ENCODE assay signal across 24 cellular contexts in the genomic region with DNA sequence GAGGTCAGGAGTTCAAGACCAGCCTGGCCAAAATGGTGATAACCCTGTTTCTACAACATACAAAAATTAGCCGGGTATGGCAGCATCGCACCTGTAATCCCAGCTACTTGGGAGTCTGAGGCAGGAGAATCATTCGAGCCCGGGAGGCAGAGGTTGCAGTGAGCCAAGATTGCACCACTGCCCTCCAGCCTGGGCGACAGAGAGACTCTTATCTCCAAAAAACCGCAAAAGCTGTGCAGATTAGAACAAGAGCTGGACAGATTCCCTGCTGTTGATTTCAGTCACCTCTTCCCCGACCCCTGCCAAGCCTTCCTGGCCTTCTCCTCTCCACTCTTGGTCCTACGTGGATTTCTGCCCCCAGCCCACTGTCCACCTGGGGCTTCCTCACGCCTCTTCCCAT. TPM values are rescaled to one million over a fixed set of nuclear protein-coding genes. Genes with fewer than 3 reads are reported as not detected.
"Had no signal": no experiment of that assay in that cellular context is flagged by ENCODE, and none has a peak within 500 bp of the region (broad histone marks: within the 10 kb centered on the region; RNA-seq: fewer than 3 reads in every experiment).

No MANE protein-coding gene starts in this region.

- ATAC-seq: gastroesophageal sphincter, heart left ventricle, left ventricle myocardium superior, psoas muscle, right cardiac atrium had no signal

- H3K4me3 Mint-ChIP-seq: central memory CD8-positive, alpha-beta T cell; immature natural killer cell; stimulated activated naive CD8-positive, alpha-beta T cell treated with anti-CD3 and anti-CD28 coated beads, Interleukin-15, Interleukin-2, amounts not matched to agents 100 ng/mL and 50 ng/mL, for 24 hours had no signal

- H3K36me3 Mint-ChIP-seq: immature natural killer cell had no signal

- H3K9me3 Mint-ChIP-seq: central memory CD8-positive, alpha-beta T cell; immature natural killer cell; stimulated activated naive CD8-positive, alpha-beta T cell treated with anti-CD3 and anti-CD28 coated beads, Interleukin-15, Interleukin-2, amounts not matched to agents 100 ng/mL and 50 ng/mL, for 24 hours had no signal

- H3K27me3 ChIP-seq: colonic mucosa, upper lobe of left lung had no signal

- H3K9me3 ChIP-seq: ascending aorta, colonic mucosa, gastroesophageal sphincter, heart left ventricle, psoas muscle, upper lobe of left lung had no signal

- DNase-seq: activated CD4-positive, alpha-beta T cell treated with anti-CD3 and anti-CD28 coated beads for 1 hour; activated CD8-positive, alpha-beta memory T cell treated with anti-CD3 and anti-CD28 coated beads for 24 hours; activated CD8-positive, alpha-beta memory T cell treated with anti-CD3 and anti-CD28 coated beads, Interleukin-2, amount 50 U/mL, for 48 hours; activated effector memory CD4-positive, alpha-beta T cell treated with anti-CD3 and anti-CD28 coated beads, Interleukin-2, amount 50 U/mL, for 16 hours; activated naive CD4-positive, alpha-beta T cell treated with anti-CD3 and anti-CD28 coated beads, Interleukin-2, amount 50 U/mL, for 16 hours; activated T-cell treated with anti-CD3 and anti-CD28 coated beads, Interleukin-2, amount 50 U/mL, for 48 hours; colonic mucosa; erythroblast; heart left ventricle; immature natural killer cell; kidney glomerular epithelial cell; left ventricle myocardium superior; psoas muscle; upper lobe of left lung; WERI-Rb-1 had no signal

- H3K27ac ChIP-seq: ascending aorta, colonic mucosa, gastroesophageal sphincter, heart left ventricle, psoas muscle, skin epidermis, WERI-Rb-1 had no signal

- H3K4me3 ChIP-seq: ascending aorta, colonic mucosa, gastroesophageal sphincter, heart left ventricle, psoas muscle, skin epidermis, upper lobe of left lung had no signal

- H3K4me1 ChIP-seq: ascending aorta, colonic mucosa, gastroesophageal sphincter, heart left ventricle, psoas muscle had no signal

- H3K4me1 Mint-ChIP-seq: central memory CD8-positive, alpha-beta T cell; immature natural killer cell had no signal

- H3K27ac Mint-ChIP-seq: stimulated activated naive CD8-positive, alpha-beta T cell treated with anti-CD3 and anti-CD28 coated beads, Interleukin-15, Interleukin-2, amounts not matched to agents 100 ng/mL and 50 ng/mL, for 24 hours had no signal

- H3K36me3 ChIP-seq: ascending aorta, colonic mucosa, gastroesophageal sphincter, heart left ventricle, WERI-Rb-1 had no signal

RNA-seq across cellular contexts. Expression of a gene that starts 8.3 kb away (rescaled TPM):
- total RNA-seq: ascending aorta had no signal
- polyA plus RNA-seq: immature natural killer cell had no signal

RNA-seq across cellular contexts. Expression of a gene that starts 25.7 kb away (rescaled TPM):
- total RNA-seq: ascending aorta had no signal

RNA-seq across cellular contexts. Expression of a gene that starts 29.6 kb away (rescaled TPM):
- total RNA-seq: ascending aorta, gastroesophageal sphincter, osteocyte, psoas muscle, right cardiac atrium, temporal lobe had no signal
- polyA plus RNA-seq: neural cell had no signal
